Comparison of ENCODE assay signal across 8 cellular contexts in the genomic region with DNA sequence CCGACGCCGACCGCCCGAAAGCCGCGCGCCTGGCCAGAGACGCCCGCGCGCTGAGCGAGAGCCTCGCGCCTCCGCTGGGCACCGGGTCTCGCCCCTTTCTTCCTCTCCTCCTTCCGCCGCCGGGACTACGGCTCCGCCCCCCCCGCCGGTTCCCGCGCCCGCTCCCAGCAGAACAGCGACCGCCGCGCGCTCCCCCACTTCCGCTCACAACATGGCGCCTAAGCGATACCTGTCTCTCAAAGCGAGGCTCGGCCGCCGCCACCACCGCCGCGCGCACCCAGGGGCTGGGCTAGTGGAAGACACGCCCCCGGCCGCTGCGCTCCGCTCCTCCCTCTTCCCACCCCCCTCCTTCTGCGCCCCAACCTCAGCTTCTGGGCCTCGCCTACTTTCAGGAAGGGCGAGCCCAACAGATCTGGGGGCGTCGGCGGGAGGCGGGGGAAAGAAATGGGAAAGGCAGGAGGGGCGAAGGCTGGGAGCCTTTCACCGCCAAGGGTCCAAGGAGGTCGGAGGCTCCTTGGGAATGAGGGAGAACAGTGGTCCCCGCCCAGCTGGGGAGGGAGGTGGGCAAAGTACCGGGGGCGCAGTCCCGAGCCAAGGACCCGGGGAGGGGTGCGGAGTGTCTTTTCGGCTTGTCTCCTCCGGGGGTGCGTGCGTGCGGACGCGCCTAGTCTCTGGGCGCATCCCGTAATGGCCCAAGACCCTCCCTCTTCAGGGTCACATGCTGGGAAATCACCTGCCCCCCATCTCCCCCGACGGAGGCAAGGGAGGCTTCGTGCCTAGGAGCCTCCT. TPM values are rescaled to one million over a fixed set of nuclear protein-coding genes. Genes with fewer than 3 reads are reported as not detected.
DNase-seq lines count a peak whose midpoint lies in the region; ATAC-seq, FAIRE-seq and TF ChIP-seq lines count a peak whose summit lies in the region.

A gene (minus strand): TSS at position 100 of the 789 bp plus-strand sequence. CDS start 277 bp downstream, outside the sequence.

- no peak for TF ChIP-seq CTCF in HepG2 (CRISPR knock-in tag; IDR thresholded peaks at IDR 0.05)

- H3K27ac ChIP-seq in BLaER1 treated with 17β-estradiol and CSF1 and Interleukin-3, amounts not matched to agents 10 nM and 100 nM: peak within 1 kb of the TSS; percentile 75 to 87 (median 83)
- peak within 1 kb of the TSS; percentile 90 for H3K27ac ChIP-seq in HepG2 (ENCODE audit: extremely low read length, insufficient read depth, low read length)

- peak within 1 kb of the TSS; percentile 71 to 83 (median 76) for H3K4me3 ChIP-seq in BLaER1 treated with 17β-estradiol and CSF1 and Interleukin-3, amounts not matched to agents 10 nM and 100 nM
- peak within 1 kb of the TSS; percentile 72 to 93 (median 79) for H3K4me3 ChIP-seq in HepG2 (replicated peaks in 1 of 3; ENCODE audit: insufficient read depth in 1 of 3, low read depth in 2 of 3, low read length in 3 of 3)

- CTCF ChIA-PET in HepG2 (lab: Yijun Ruan, JAX; ENCODE audit: low intra/inter-chr PET ratio, low total read pairs): no interaction called here

- no peak for TF ChIP-seq RAD21 in HepG2 (CRISPR knock-in tag; IDR thresholded peaks at IDR 0.05)

- ATAC-seq in GM19324 (IDR thresholded peaks at IDR 0.05; ENCODE audit: low FRiP score, unreplicated experiment) (peak; percentile 89), HG03457 (IDR thresholded peaks at IDR 0.05; ENCODE audit: unreplicated experiment) (peak; percentile 77), HepG2 (peak; percentile 85)

- peaks cover 43% of the 10 kb centered on the region for H3K79me2 ChIP-seq in HepG2 (ENCODE audit: insufficient read depth, low read length)

- H3K27ac Mint-ChIP-seq in dendritic cell treated with granulocyte-macrophage colony-stimulating factor and Interleukin-4, amounts not matched to agents 40 ng/mL and 50 ng/mL, for 4 days: peak within 1 kb of the TSS; percentile 99

- POLR2A ChIA-PET in HepG2 (lab: Yijun Ruan, JAX): interaction anchor here (0.8 to 3.3 kb wide), 4 partner anchors 95 to 213 kb away, joined by 3 to 15 read pairs (median 3); no protein-coding TSS in a partner anchor

- H3K4me2 ChIP-seq in BLaER1 treated with 17β-estradiol and CSF1 and Interleukin-3, amounts not matched to agents 10 nM and 100 nM: peak within 1 kb of the TSS; percentile 66 to 90 (median 78)
- H3K4me2 ChIP-seq in HepG2 (ENCODE audit: low read depth, low read length): peak within 1 kb of the TSS; percentile 87

- peak; percentile 90 for DNase-seq in NCI-H748 (lab: John Stamatoyannopoulos, UW; ENCODE audit: unreplicated experiment)
- peak; percentile 76 to 82 for DNase-seq in activated CD4-positive, alpha-beta T cell treated with anti-CD3 and anti-CD28 coated beads, Interleukin-2, amount 50 U/mL, for 24 hours (ENCODE audit: low read depth in 1 of 2, low spot score in 1 of 2)
- DNase-seq in HepG2 (ENCODE audit: low spot score): peak; percentile 71
- DNase-seq in stimulated activated CD4-positive, alpha-beta T cell treated with anti-CD3 and anti-CD28 coated beads, Interleukin-2, amount 100 ng/mL, for 48 hours: peak; percentile 74 to 85

- no TSS peak for BruUV-seq in HepG2 (replicated peaks; lab: Mats Ljungman, UMichigan)

- TF ChIP-seq POLR2A in HepG2 (IDR thresholded peaks at IDR 0.05; ENCODE audit: insufficient read depth in 1 of 2, low read depth in 2 of 2, low read length in 2 of 2): peak; percentile 42 to 57; a peak in 3 of 4 replicates

- peaks cover 18% of the 10 kb centered on the region for H3K36me3 Mint-ChIP-seq in dendritic cell treated with granulocyte-macrophage colony-stimulating factor and Interleukin-4, amounts not matched to agents 40 ng/mL and 50 ng/mL, for 4 days (ENCODE audit: low read depth)

- no peak within 1 kb of the TSS for H2AFZ ChIP-seq in HepG2 (ENCODE audit: low read length)

- H3K4me3 Mint-ChIP-seq in dendritic cell treated with granulocyte-macrophage colony-stimulating factor and Interleukin-4, amounts not matched to agents 40 ng/mL and 50 ng/mL, for 4 days: peak within 1 kb of the TSS; percentile 94

- H3K4me1 Mint-ChIP-seq in dendritic cell treated with granulocyte-macrophage colony-stimulating factor and Interleukin-4, amounts not matched to agents 40 ng/mL and 50 ng/mL, for 4 days (ENCODE audit: low read depth): peaks cover 6% of the 10 kb centered on the region

- H3K27me3 ChIP-seq in BLaER1 treated with 17β-estradiol and CSF1 and Interleukin-3, amounts not matched to agents 10 nM and 100 nM: no peaks in the 10 kb centered on the region
- H3K27me3 ChIP-seq in HepG2 (ENCODE audit: control insufficient read depth in 1 of 2, insufficient read depth in 2 of 2, low read length in 2 of 2): no peaks in the 10 kb centered on the region; a peak in 1 of 5 replicates

- FAIRE-seq in HepG2 (lab: Jason Lieb, UNC): no peak

- H3K36me3 ChIP-seq in BLaER1 treated with 17β-estradiol and CSF1 and Interleukin-3, amounts not matched to agents 10 nM and 100 nM: no peaks in the 10 kb centered on the region; a peak in 1 of 22 replicates
- no peaks in the 10 kb centered on the region; a peak in 2 of 5 replicates for H3K36me3 ChIP-seq in HepG2 (replicated peaks in 1 of 2; ENCODE audit: control insufficient read depth in 1 of 2, insufficient read depth in 2 of 2, low read length in 2 of 2)

- H3K9me3 Mint-ChIP-seq in dendritic cell treated with granulocyte-macrophage colony-stimulating factor and Interleukin-4, amounts not matched to agents 40 ng/mL and 50 ng/mL, for 4 days: no peaks in the 10 kb centered on the region

- H4K20me1 ChIP-seq in BLaER1 treated with 17β-estradiol and CSF1 and Interleukin-3, amounts not matched to agents 10 nM and 100 nM: peaks cover 0 to 33% (median 15%) of the 10 kb centered on the region in 11 experiments; a peak in 13 of 22 replicates
- 0 out of 2 replicates have a peak, but pooled peaks cover under 1% of the 10 kb centered on the region for H4K20me1 ChIP-seq in HepG2 (ENCODE audit: insufficient read depth, low read length)

- H3K4me1 ChIP-seq in BLaER1 treated with 17β-estradiol and CSF1 and Interleukin-3, amounts not matched to agents 10 nM and 100 nM: peaks cover 11 to 26% (median 19%) of the 10 kb centered on the region in 10 experiments; a peak in 19 of 20 replicates
- H3K4me1 ChIP-seq in HepG2 (ENCODE audit: insufficient read depth, low read length): peaks cover 49% of the 10 kb centered on the region

- H3K27me3 Mint-ChIP-seq in dendritic cell treated with granulocyte-macrophage colony-stimulating factor and Interleukin-4, amounts not matched to agents 40 ng/mL and 50 ng/mL, for 4 days: no peaks in the 10 kb centered on the region

- H3K9me3 ChIP-seq in BLaER1 treated with 17β-estradiol and CSF1 and Interleukin-3, amounts not matched to agents 10 nM and 100 nM (replicated peaks in 1 of 11): peaks cover 0 to 34% (median 16%) of the 10 kb centered on the region in 11 experiments; a peak in 17 of 22 replicates
- no peaks in the 10 kb centered on the region for H3K9me3 ChIP-seq in HepG2 (ENCODE audit: low read length)

- H3K9ac ChIP-seq in BLaER1 treated with 17β-estradiol and CSF1 and Interleukin-3, amounts not matched to agents 10 nM and 100 nM: peak within 1 kb of the TSS; percentile 84 to 91 (median 87)
- H3K9ac ChIP-seq in HepG2 (ENCODE audit: insufficient read depth, low read depth, low read length): peak within 1 kb of the TSS; percentile 96

- in situ Hi-C loops in HepG2 (cut with HindIII; ENCODE audit: extremely low pct_ligation_motif_present, low pct_unique_long_range_greater_than_20kb): loop anchor here (10.0 kb wide), 1 partner anchor 98 kb away; no protein-coding TSS in a partner anchor

- TF ChIP-seq EP300 in HepG2 (IDR thresholded peaks at IDR 0.05; ENCODE audit: low read depth in 2 of 2, low read length in 2 of 2) (no peak), HepG2 (CRISPR knock-in tag; IDR thresholded peaks at IDR 0.05; ENCODE audit: borderline replicate concordance) (no peak)

- no CpG with 5 or more reads among the region's 77 CpGs for WGBS in HepG2 (ENCODE audit: low lambda C conversion rate)

- intact Hi-C loops in dendritic cell treated with granulocyte-macrophage colony-stimulating factor and Interleukin-4, amounts not matched to agents 40 ng/mL and 50 ng/mL, for 4 days (cut with micrococcal nuclease): loop anchor here (5.0 kb wide), 4 partner anchors 45 to 125 kb away; a partner anchor contains a TSS
- intact Hi-C loops in HepG2 (cut with micrococcal nuclease; ENCODE audit: unreplicated experiment): no loop called here

TF ChIP-seq in HepG2, 621 proteins besides CTCF, POLR2A, EP300 and RAD21 (continues in another document):
- TF ChIP-seq, protein P1, sequence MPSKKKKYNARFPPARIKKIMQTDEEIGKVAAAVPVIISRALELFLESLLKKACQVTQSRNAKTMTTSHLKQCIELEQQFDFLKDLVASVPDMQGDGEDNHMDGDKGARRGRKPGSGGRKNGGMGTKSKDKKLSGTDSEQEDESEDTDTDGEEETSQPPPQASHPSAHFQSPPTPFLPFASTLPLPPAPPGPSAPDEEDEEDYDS (CRISPR knock-in tag; IDR thresholded peaks at IDR 0.05): peak; percentile 67

RNA-seq across cellular contexts. Expression of the gene that starts here (rescaled TPM):
- 357 and 581 TPM in 2 replicates for total RNA-seq in HepG2 (2016; rRNA removed; fragmentation: Illumina TruSeq; extraction: Trizol)
- total RNA-seq in HepG2 (2016; cell fraction: cytosol; rRNA removed; fragmentation: Illumina TruSeq; extraction: Trizol; ENCODE audit: low read depth): 39.1 and 45.2 TPM in 2 replicates
- total RNA-seq in HepG2 (2016; cell fraction: insoluble cytoplasmic fraction; rRNA removed; fragmentation: Illumina TruSeq; extraction: Trizol): 349 and 590 TPM in 2 replicates
- total RNA-seq in HepG2 (2016; cell fraction: membrane; rRNA removed; fragmentation: Illumina TruSeq; extraction: Trizol): 147 and 153 TPM in 2 replicates
- 192 and 216 TPM in 2 replicates for total RNA-seq in HepG2 (2016; cell fraction: nucleus; rRNA removed; fragmentation: Illumina TruSeq; extraction: Trizol)
- polyA plus RNA-seq in HepG2 (2011; rRNA removed): 227 and 314 TPM in 2 replicates
- 147 and 185 TPM in 2 replicates for polyA plus RNA-seq in HepG2 (2011; cell fraction: cytosol; rRNA removed)
- 92.7 and 110 TPM in 2 replicates for polyA plus RNA-seq in HepG2 (2011; cell fraction: nucleus; rRNA removed)
- 161 and 256 TPM in 2 replicates for polyA plus RNA-seq in HepG2 (2012)
- polyA plus RNA-seq in HepG2 (2016; cell fraction: cytosol; fragmentation: Illumina TruSeq; extraction: Trizol; ENCODE audit: low read depth): 11.1 and 12.4 TPM in 2 replicates
- polyA plus RNA-seq in HepG2 (2016; cell fraction: insoluble cytoplasmic fraction; fragmentation: Illumina TruSeq; extraction: Trizol; ENCODE audit: low read depth): 353 and 377 TPM in 2 replicates
- polyA plus RNA-seq in HepG2 (2016; cell fraction: membrane; fragmentation: Illumina TruSeq; extraction: Trizol; ENCODE audit: low read depth): 48.9 and 49.3 TPM in 2 replicates
- polyA plus RNA-seq in HepG2 (2016; cell fraction: nucleus; fragmentation: Illumina TruSeq; extraction: Trizol; ENCODE audit: insufficient read depth, low read depth): 170 and 191 TPM in 2 replicates
- 81.9 and 319 TPM in 2 replicates for polyA minus RNA-seq in HepG2 (2011; rRNA and poly(A)+ RNA removed; ENCODE audit: low replicate concordance)
- polyA minus RNA-seq in HepG2 (2011; cell fraction: cytosol; rRNA and poly(A)+ RNA removed): 374 and 443 TPM in 2 replicates
- polyA minus RNA-seq in HepG2 (2011; cell fraction: nucleus; rRNA and poly(A)+ RNA removed): 200 and 259 TPM in 2 replicates

Comparison
In these comparisons a context has a peak if more than half of its experiments do, and no peak if none do; other contexts are left out.
1. Peak in every context shown above with its lines: DNase-seq, ATAC-seq, H3K4me3 ChIP-seq and H3K27ac ChIP-seq.